14 cellular contexts compared by ENCODE assay signal in genomic region chr15:99454107-99454809, GRCh38.
DNase-seq lines count a peak whose midpoint lies in the region; FAIRE-seq and TF ChIP-seq lines count a peak whose summit lies in the region.
"Had no signal": no experiment of that assay in that cellular context is flagged by ENCODE, and none has a peak within 500 bp of the region (broad histone marks: within the 10 kb centered on the region; RNA-seq: fewer than 3 reads in every experiment).

No MANE protein-coding gene starts in this region.

- TF ChIP-seq CTCF in ascending aorta (IDR thresholded peaks at IDR 0.05): no peak
- no peak for TF ChIP-seq CTCF in hepatocyte (IDR thresholded peaks at IDR 0.05; ENCODE audit: poor library complexity)

- H3K9ac ChIP-seq in BLaER1 (peak overlapping the region; percentile 47), rectal smooth muscle tissue (ENCODE audit: low read length) (no peak overlapping the region)

- H4K20me1 ChIP-seq in BLaER1: no peaks in the 10 kb centered on the region
- no peaks in the 10 kb centered on the region for H4K20me1 ChIP-seq in hepatocyte (ENCODE audit: insufficient read depth, poor library complexity, severe bottlenecking)

- H3K27me3 ChIP-seq in BLaER1 (no peaks in the 10 kb centered on the region), ascending aorta (no peaks in the 10 kb centered on the region), hepatocyte (no peaks in the 10 kb centered on the region), rectal smooth muscle tissue (ENCODE audit: control insufficient read depth, insufficient read depth, low read length) (no peaks in the 10 kb centered on the region)

- H3K4me1 ChIP-seq in BLaER1 (peaks cover 79% of the 10 kb centered on the region), ascending aorta (peaks cover 21 to 36% of the 10 kb centered on the region in 2 donors), hepatocyte (ENCODE audit: insufficient read depth) (peaks cover 14% of the 10 kb centered on the region), rectal smooth muscle tissue (ENCODE audit: control insufficient read depth, insufficient read depth, low read length) (peaks cover 8% of the 10 kb centered on the region)

- intact Hi-C loops in ascending aorta (cut with DNase I): no loop called here

- no peak for FAIRE-seq in frontal cortex (lab: Jason Lieb, UNC)
- FAIRE-seq: G401.6 had no signal

- H3K4me3 ChIP-seq in BLaER1 (no peak overlapping the region), ascending aorta (no peak overlapping the region), hepatocyte (no peak overlapping the region), rectal smooth muscle tissue (ENCODE audit: low read length) (no peak overlapping the region)
- H3K4me3 ChIP-seq: K562, SK-N-MC had no signal

- no peaks in the 10 kb centered on the region for H3K9me2 ChIP-seq in hepatocyte (replicated peaks; ENCODE audit: insufficient read depth)

- H3K27ac ChIP-seq in BLaER1: peak overlapping the region; percentile 91
- peak overlapping the region; percentile 95 to 96 for H3K27ac ChIP-seq in ascending aorta
- H3K27ac ChIP-seq in hepatocyte: peak overlapping the region; percentile 96
- H3K27ac ChIP-seq in rectal smooth muscle tissue (ENCODE audit: low read depth, low read length): peak overlapping the region; percentile 40
- H3K27ac ChIP-seq: SK-N-MC had no signal

- H3K36me3 ChIP-seq in BLaER1: no peaks in the 10 kb centered on the region
- no peaks in the 10 kb centered on the region for H3K36me3 ChIP-seq in ascending aorta
- no peaks in the 10 kb centered on the region for H3K36me3 ChIP-seq in hepatocyte (replicated peaks; ENCODE audit: insufficient read depth, low read depth)
- no peaks in the 10 kb centered on the region for H3K36me3 ChIP-seq in rectal smooth muscle tissue (ENCODE audit: control insufficient read depth, insufficient read depth, low read length)

- peaks cover 16% of the 10 kb centered on the region for H3K9me3 ChIP-seq in BLaER1
- no peaks in the 10 kb centered on the region for H3K9me3 ChIP-seq in ascending aorta
- no peaks in the 10 kb centered on the region for H3K9me3 ChIP-seq in hepatocyte (ENCODE audit: low read depth)

- H2AFZ ChIP-seq in hepatocyte: peak overlapping the region; percentile 12

- no peaks in the 10 kb centered on the region for H3K79me2 ChIP-seq in hepatocyte

- WGBS in hepatocyte (ENCODE audit: low lambda C conversion rate, missing lambda C conversion rate): 92% methylated on average over 6 of the region's 6 CpGs

- H3K4me2 ChIP-seq in BLaER1 (peak overlapping the region; percentile 94), hepatocyte (peak overlapping the region; percentile 32)

- DNase-seq in ascending aorta (ENCODE audit: low spot score in 2 of 2) (peak in 1 of 2 donors; percentile 64), hepatocyte (ENCODE audit: low spot score) (no peak), DMS114 treated with DMSO at 0.1 percent for 48 hours (lab: John Stamatoyannopoulos, UW; ENCODE audit: unreplicated experiment) (no peak), NCI-H2196 treated with DMSO at 0.1 percent for 48 hours (lab: John Stamatoyannopoulos, UW; ENCODE audit: unreplicated experiment) (no peak), cerebellar nuclear complex (lab: John Stamatoyannopoulos, UW) (no peak), frontal cortex (ENCODE audit: low spot score in 2 of 2) (no peak)
- DNase-seq: activated CD4-positive, alpha-beta memory T cell treated with anti-CD3 and anti-CD28 coated beads for 36 hours; NCI-H2171 treated with DMSO at 0.1 percent for 48 hours; stimulated activated CD4-positive, alpha-beta T cell treated with anti-CD3 and anti-CD28 coated beads, Interleukin-15, amount 100 ng/mL, for 24 hours had no signal

Comparison
In these comparisons a context has a peak if more than half of its experiments do, and no peak if none do; other contexts are left out.
1. H3K27ac ChIP-seq: peak in every context shown above with its lines; median percentile 96 in hepatocyte; 96 in ascending aorta; 91 in BLaER1; 40 in rectal smooth muscle tissue.